Comparison of ENCODE assay signal across 1 cellular context in the genomic region with DNA sequence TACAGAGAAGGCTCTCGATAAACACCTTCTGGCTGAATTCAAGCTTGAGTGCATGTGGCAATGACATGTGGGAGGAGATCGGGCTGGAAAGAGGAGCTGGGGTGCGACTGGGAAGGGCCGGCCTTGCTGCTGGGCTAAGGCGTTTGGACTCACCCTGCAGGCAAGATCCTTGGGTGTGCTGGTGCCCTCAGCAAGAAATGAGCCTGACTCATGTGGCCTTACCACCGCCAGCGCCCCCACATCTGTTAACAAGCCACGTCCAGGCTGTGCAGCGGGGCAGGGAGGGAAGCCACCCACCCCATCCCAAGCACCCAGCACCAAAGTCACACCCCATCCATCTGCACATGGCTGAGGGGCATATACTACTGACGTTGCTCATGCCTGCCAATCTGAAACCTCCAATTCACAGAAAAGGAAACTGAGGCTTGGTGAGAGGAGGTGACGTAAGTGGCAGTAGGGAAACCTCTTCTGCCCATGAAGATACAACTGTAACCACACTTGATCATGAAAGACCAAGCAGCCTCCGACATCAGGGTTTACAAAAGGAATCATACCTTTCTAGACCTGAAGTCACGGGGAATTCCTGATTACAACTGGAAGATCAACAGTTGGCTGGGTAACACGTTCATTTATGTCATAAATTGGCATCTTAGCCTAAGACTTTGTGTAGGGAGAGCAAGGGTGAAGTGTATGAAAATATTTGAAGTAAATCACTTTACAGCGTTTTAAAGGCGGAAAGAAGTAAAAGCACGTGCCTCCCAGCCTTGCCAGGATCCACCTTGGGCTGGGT.
TF ChIP-seq lines count a peak whose summit lies in the region.

No MANE protein-coding gene starts in this region.

TF ChIP-seq in H1, 55 proteins besides CTCF, POLR2A, EP300 and RAD21:
- TF ChIP-seq BCL11A (IDR thresholded peaks at IDR 0.05; ENCODE audit: low read depth in 2 of 2, low read length in 2 of 2) (no peak), SUZ12 (IDR thresholded peaks at IDR 0.05; ENCODE audit: low read length) (peak; percentile 17; the same call in 1 of the 2 replicates)
